8 cellular contexts compared by ENCODE assay signal in the genomic region with DNA sequence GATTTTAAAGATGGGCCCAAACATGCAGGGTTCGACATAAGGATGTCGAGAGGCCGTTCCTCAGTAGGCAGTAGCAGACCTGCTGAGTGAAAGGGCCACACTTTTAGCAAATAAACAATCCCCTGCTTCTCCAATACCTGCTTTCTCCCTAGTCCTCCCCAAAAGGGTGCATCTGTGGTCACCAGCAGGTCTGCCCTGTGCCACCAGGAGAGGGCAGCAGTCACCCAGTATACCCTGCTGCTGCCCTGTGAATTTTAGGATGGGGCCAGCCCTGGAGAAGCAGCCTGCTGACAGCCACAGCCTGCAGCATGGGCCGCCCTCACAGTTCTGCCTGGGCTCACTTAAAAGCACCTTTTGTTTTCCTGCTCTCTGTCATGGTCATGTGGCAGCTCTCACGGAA. TPM values are rescaled to one million over a fixed set of nuclear protein-coding genes. Genes with fewer than 3 reads are reported as not detected.
DNase-seq lines count a peak whose midpoint lies in the region; ATAC-seq and TF ChIP-seq lines count a peak whose summit lies in the region.
"Not testable (repeated sequence)": the region's sequence is repeated elsewhere in the genome, so short reads cannot be mapped to it uniquely, and the experiment has no call there.
"Had no signal": no experiment of that assay in that cellular context is flagged by ENCODE, and none has a peak within 500 bp of the region (broad histone marks: within the 10 kb centered on the region; RNA-seq: fewer than 3 reads in every experiment).

No MANE protein-coding gene starts in this region.

- H3K27me3 Mint-ChIP-seq in activated CD8-positive, alpha-beta memory T cell treated with anti-CD3 and anti-CD28 coated beads, Interleukin-2, amount 10 ng/mL, durations not matched to agents 7 days and 5 days: not testable (repeated sequence)

- intact Hi-C loops in prostate gland (cut with DNase I): not testable (repeated sequence)

- not testable (repeated sequence) for H3K4me1 ChIP-seq in Peyer's patch; prostate gland (replicated peaks)

- 40% methylated on average over 5 of the region's 5 CpGs for WGBS in prostate gland

- CTCF ChIA-PET in activated CD8-positive, alpha-beta memory T cell treated with anti-CD3 and anti-CD28 coated beads, Interleukin-2, amount 10 ng/mL, durations not matched to agents 7 days and 5 days (lab: Charles Lee): not testable (repeated sequence)

- not testable (repeated sequence) for H3K36me3 ChIP-seq in Peyer's patch, prostate gland

- not testable (repeated sequence) for TF ChIP-seq POLR2A in Peyer's patch (IDR thresholded peaks at IDR 0.05); prostate gland (IDR thresholded peaks at IDR 0.05)

- H3K27me3 ChIP-seq in Peyer's patch; prostate gland (replicated peaks; ENCODE audit: insufficient read depth): not testable (repeated sequence)

- H3K4me3 Mint-ChIP-seq in activated CD8-positive, alpha-beta memory T cell treated with anti-CD3 and anti-CD28 coated beads, Interleukin-2, amount 10 ng/mL, durations not matched to agents 7 days and 5 days: not testable (repeated sequence)

- DNase-seq in ELF-1 (ENCODE audit: low read depth, low spot score) (peak; percentile 83), M059J (ENCODE audit: low read depth) (peak; percentile 60), Peyer's patch (peak in 2 of 3 donors; percentile 42 to 68), cerebellar cortex (ENCODE audit: low spot score) (peak; percentile 63), hepatic stellate cell (ENCODE audit: low spot score) (peak; percentile 40), prostate gland (ENCODE audit: low spot score) (peak; percentile 55)
- peak; percentile 60 for DNase-seq in activated CD8-positive, alpha-beta memory T cell treated with anti-CD3 and anti-CD28 coated beads, Interleukin-2, amount 10 ng/mL, durations not matched to agents 7 days and 5 days

- not testable (repeated sequence) for H3K4me3 ChIP-seq in Peyer's patch, prostate gland

- not testable (repeated sequence) for H3K9me3 ChIP-seq in Peyer's patch, prostate gland

- ATAC-seq in activated CD8-positive, alpha-beta memory T cell treated with anti-CD3 and anti-CD28 coated beads, Interleukin-2, amount 10 ng/mL, durations not matched to agents 7 days and 5 days: not testable (repeated sequence)

- not testable (repeated sequence) for H3K27ac Mint-ChIP-seq in activated CD8-positive, alpha-beta memory T cell treated with anti-CD3 and anti-CD28 coated beads, Interleukin-2, amount 10 ng/mL, durations not matched to agents 7 days and 5 days

- H3K9me3 Mint-ChIP-seq in activated CD8-positive, alpha-beta memory T cell treated with anti-CD3 and anti-CD28 coated beads, Interleukin-2, amount 10 ng/mL, durations not matched to agents 7 days and 5 days (ENCODE audit: low read depth): not testable (repeated sequence)

- not testable (repeated sequence) for H3K4me1 Mint-ChIP-seq in activated CD8-positive, alpha-beta memory T cell treated with anti-CD3 and anti-CD28 coated beads, Interleukin-2, amount 10 ng/mL, durations not matched to agents 7 days and 5 days

- H3K27ac ChIP-seq in Peyer's patch, prostate gland: not testable (repeated sequence)

- TF ChIP-seq CTCF in Peyer's patch (IDR thresholded peaks at IDR 0.05) (peak in 5 of 6 experiments; percentile 33 to 64 (median 55)), prostate gland (IDR thresholded peaks at IDR 0.05) (peak; percentile 20 to 80 (median 60))

- not testable (repeated sequence) for H3K36me3 Mint-ChIP-seq in activated CD8-positive, alpha-beta memory T cell treated with anti-CD3 and anti-CD28 coated beads, Interleukin-2, amount 10 ng/mL, durations not matched to agents 7 days and 5 days

RNA-seq across cellular contexts. Expression of gene ROPN1B, which starts 47.3 kb away (rescaled TPM):
- 0.15 and 8.8 TPM in 2 replicates for total RNA-seq in M059J (2014; rRNA removed; shearing (Covaris generic))
- total RNA-seq in Peyer's patch: not detected
- total RNA-seq in activated CD8-positive, alpha-beta memory T cell treated with anti-CD3 and anti-CD28 coated beads, Interleukin-2, amount 10 ng/mL, durations not matched to agents 7 days and 5 days: not detected
- 10 to 100 TPM in 1 of 2 donors, 1 to 10 TPM in 1; 2.2 to 27.8 TPM for total RNA-seq in prostate gland
- total RNA-seq: T-helper 2 cell treated with Interferon-gamma antibody and Interleukin-4, amounts not matched to agents 100 ng/mL and 5 ng/mL, for 36 hours had no signal
